In the genomic region with DNA sequence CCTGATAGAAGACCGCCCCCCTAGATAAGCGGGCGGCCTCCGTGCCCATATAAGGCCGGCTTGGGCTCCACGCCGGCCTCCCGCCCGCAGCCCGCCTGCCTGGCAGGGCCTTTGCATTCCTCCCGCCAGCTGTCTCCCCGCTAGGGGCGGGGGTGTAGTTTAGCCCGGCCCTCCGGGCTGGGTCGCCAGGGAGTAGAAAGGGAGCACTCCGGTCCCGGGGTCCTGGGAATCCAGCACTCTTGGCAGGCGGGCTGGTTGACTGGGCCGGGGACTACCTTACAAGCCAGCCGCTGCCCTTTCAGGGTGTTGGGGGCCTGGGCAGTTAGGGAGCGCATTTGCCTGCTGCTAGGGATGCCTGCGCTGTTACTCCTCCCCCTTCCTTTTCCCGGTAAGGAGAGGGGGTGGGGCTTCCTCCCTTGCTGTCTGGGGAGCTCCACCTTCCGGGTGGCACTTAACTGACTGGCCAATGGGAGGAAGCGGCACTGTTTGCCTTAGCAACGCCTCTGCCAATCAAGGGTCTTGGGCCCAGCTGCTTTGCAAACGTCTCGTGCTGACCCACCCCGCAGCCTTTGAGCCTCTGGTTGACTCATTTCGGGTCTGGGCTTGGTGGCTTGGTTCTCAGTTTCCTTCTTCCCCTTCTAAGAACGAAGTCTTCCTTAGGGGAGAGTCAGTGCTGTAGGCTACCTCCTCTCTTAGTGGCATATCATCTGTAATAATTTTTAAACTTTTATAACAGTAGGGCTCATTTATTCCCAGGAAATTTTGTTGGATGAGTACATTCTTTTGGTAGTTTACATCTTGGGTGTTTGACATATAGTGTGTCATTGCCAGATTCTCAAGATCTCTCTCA, we compare ENCODE assay signal across 8 cellular contexts. TPM values are rescaled to one million over a fixed set of nuclear protein-coding genes. Genes with fewer than 3 reads are reported as not detected.
A peak's percentile ranks its signal among the peaks of the same experiment; 100 is the strongest.
DNase-seq lines count a peak whose midpoint lies in the region; ATAC-seq and TF ChIP-seq lines count a peak whose summit lies in the region.

No MANE protein-coding gene starts in this region.

- DNase-seq in AG20443 (ENCODE audit: low spot score): peak; percentile 98
- DNase-seq in NCI-H460 (ENCODE audit: extremely low read depth, low read depth): peak; percentile 93
- peak; percentile 98 for DNase-seq in activated CD4-positive, alpha-beta T cell treated with anti-CD3 and anti-CD28 coated beads for 36 hours
- DNase-seq in choroid plexus epithelial cell (ENCODE audit: low read depth): peak; percentile 100
- DNase-seq in kidney epithelial cell (ENCODE audit: low read depth): peak; percentile 99
- DNase-seq in stimulated activated CD4-positive, alpha-beta T cell treated with anti-CD3 and anti-CD28 coated beads, Interleukin-15, amount 100 ng/mL, for 24 hours: peak; percentile 97

- H3K4me3 ChIP-seq in choroid plexus epithelial cell (ENCODE audit: low read depth, low read length): peak overlapping the region; percentile 88
- peak overlapping the region; percentile 28 for H3K4me3 ChIP-seq in kidney epithelial cell (ENCODE audit: low read depth, low read length)

- H3K27me3 Mint-ChIP-seq in activated CD4-positive, alpha-beta T cell treated with anti-CD3 and anti-CD28 coated beads for 36 hours: no peaks in the 10 kb centered on the region

- TF ChIP-seq CTCF in choroid plexus epithelial cell (conservative IDR thresholded peaks at IDR 0.05; ENCODE audit: low read depth, low read length): peak; percentile 22
- no peak for TF ChIP-seq CTCF in kidney epithelial cell (IDR thresholded peaks at IDR 0.05; ENCODE audit: insufficient read depth, low read length, poor library complexity, severe bottlenecking)

- POLR2A ChIA-PET in activated CD4-positive, alpha-beta T cell treated with anti-CD3 and anti-CD28 coated beads for 36 hours (lab: Charles Lee): interaction anchor here (0.6 to 1.0 kb wide), 5 partner anchors 52 to 428 kb away, joined by 3 to 7 read pairs (median 3); a partner anchor contains a TSS

- intact Hi-C loops in activated CD4-positive, alpha-beta T cell treated with anti-CD3 and anti-CD28 coated beads for 36 hours (cut with DNase I, micrococcal nuclease): loop anchor here (1.0 to 10.0 kb wide), 14 partner anchors 8 to 953 kb away; a partner anchor contains a TSS

- H3K36me3 ChIP-seq in kidney epithelial cell (ENCODE audit: control insufficient read depth, insufficient read depth, low read length): peaks cover 2% of the 10 kb centered on the region

- peak overlapping the region; percentile 85 for H3K4me3 Mint-ChIP-seq in activated CD4-positive, alpha-beta T cell treated with anti-CD3 and anti-CD28 coated beads for 36 hours

- peak; percentile 69 for ATAC-seq in HG03432 (IDR thresholded peaks at IDR 0.05; ENCODE audit: unreplicated experiment)
- peak; percentile 80 for ATAC-seq in activated CD4-positive, alpha-beta T cell treated with anti-CD3 and anti-CD28 coated beads for 36 hours

- peaks cover 38% of the 10 kb centered on the region for H3K4me1 Mint-ChIP-seq in activated CD4-positive, alpha-beta T cell treated with anti-CD3 and anti-CD28 coated beads for 36 hours

- peak; percentile 67 for TF ChIP-seq POLR2A in GM19193 (IDR thresholded peaks at IDR 0.05; ENCODE audit: extremely low read depth, insufficient read depth, insufficient read length)

- H3K9me3 Mint-ChIP-seq in activated CD4-positive, alpha-beta T cell treated with anti-CD3 and anti-CD28 coated beads for 36 hours (ENCODE audit: low read depth): no peaks in the 10 kb centered on the region

- peaks cover 39% of the 10 kb centered on the region for H3K36me3 Mint-ChIP-seq in activated CD4-positive, alpha-beta T cell treated with anti-CD3 and anti-CD28 coated beads for 36 hours (ENCODE audit: low read depth)

- CTCF ChIA-PET in activated CD4-positive, alpha-beta T cell treated with anti-CD3 and anti-CD28 coated beads for 36 hours (lab: Charles Lee): interaction anchor here (0.6 to 1.3 kb wide), 10 partner anchors 9 to 448 kb away, joined by 3 to 4 read pairs (median 3); a partner anchor contains a TSS

- H3K27ac Mint-ChIP-seq in activated CD4-positive, alpha-beta T cell treated with anti-CD3 and anti-CD28 coated beads for 36 hours: peak overlapping the region; percentile 79

- no peaks in the 10 kb centered on the region for H3K27me3 ChIP-seq in kidney epithelial cell (ENCODE audit: control insufficient read depth, insufficient read depth, low read length)

RNA-seq across cellular contexts. Expression of a gene that starts 3.4 kb away (rescaled TPM):
- 16.4 and 21.1 TPM in 2 replicates for total RNA-seq in NCI-H460 (2014; rRNA removed; shearing (Covaris generic))
- 14.5 and 15.4 TPM in 2 replicates for polyA plus RNA-seq in NCI-H460 (2014; cell fraction: nucleus; rRNA removed)
- 10 to 100 TPM; 37.6 to 38.5 TPM for total RNA-seq in activated CD4-positive, alpha-beta T cell treated with anti-CD3 and anti-CD28 coated beads for 36 hours
- 35.5 and 40.1 TPM in 2 replicates for total RNA-seq in kidney epithelial cell

RNA-seq across cellular contexts. Expression of a gene that starts 7.5 kb away (rescaled TPM):
- 16.4 and 20.8 TPM in 2 replicates for total RNA-seq in NCI-H460 (2014; rRNA removed; shearing (Covaris generic))
- polyA plus RNA-seq in NCI-H460 (2014; cell fraction: nucleus; rRNA removed): 81.8 and 85.9 TPM in 2 replicates
- total RNA-seq in activated CD4-positive, alpha-beta T cell treated with anti-CD3 and anti-CD28 coated beads for 36 hours: 10 to 100 TPM; 34.0 to 35.1 TPM
- 32.8 and 41.1 TPM in 2 replicates for total RNA-seq in kidney epithelial cell

RNA-seq across cellular contexts. Expression of a gene that starts 54.8 kb away (rescaled TPM):
- 105 and 114 TPM in 2 replicates for total RNA-seq in NCI-H460 (2014; rRNA removed; shearing (Covaris generic))
- polyA plus RNA-seq in NCI-H460 (2014; cell fraction: nucleus; rRNA removed): 244 and 278 TPM in 2 replicates
- 10 to 100 TPM; 58.5 to 80.3 TPM for total RNA-seq in activated CD4-positive, alpha-beta T cell treated with anti-CD3 and anti-CD28 coated beads for 36 hours
- 239 and 284 TPM in 2 replicates for total RNA-seq in kidney epithelial cell

Comparison
In these comparisons a context has a peak if more than half of its experiments do, and no peak if none do; other contexts are left out.
1. Peak in every context shown above with its lines: DNase-seq, ATAC-seq and H3K4me3 ChIP-seq.